13 cellular contexts compared by ENCODE assay signal in genomic region chr13:43411211-43411610, GRCh38.
"Had no signal": no experiment of that assay in that cellular context is flagged by ENCODE, and none has a peak within 500 bp of the region (broad histone marks: within the 10 kb centered on the region; RNA-seq: fewer than 3 reads in every experiment).

No MANE protein-coding gene starts in this region.

- H3K4me3 ChIP-seq: breast epithelium, esophagus squamous epithelium, left lung had no signal

- H3K27me3 ChIP-seq: breast epithelium, esophagus squamous epithelium, left lung had no signal

- ATAC-seq: left lung had no signal

- H3K9me3 ChIP-seq: breast epithelium, esophagus squamous epithelium, left lung had no signal

- H3K4me1 ChIP-seq: breast epithelium, esophagus squamous epithelium, left lung had no signal

- H3K27ac ChIP-seq: breast epithelium, esophagus squamous epithelium, left lung had no signal

- DNase-seq: activated CD4-positive, alpha-beta T cell treated with anti-CD3 and anti-CD28 coated beads, Interleukin-2, amount 50 U/mL, for 48 hours; activated gamma-delta T cell; cerebellar nuclear complex; effector CD8-positive, alpha-beta T cell; esophagus squamous epithelium; left lung; naive B cell; stimulated activated CD4-positive, alpha-beta T cell treated with anti-CD3 and anti-CD28 coated beads, Interleukin-12 subunit alpha, Interleukin-12 subunit beta, amount 100 ng/mL, for 4 hours; stimulated activated CD4-positive, alpha-beta T cell treated with anti-CD3 and anti-CD28 coated beads, Interleukin-1b, Interleukin-23, amount 100 ng/mL, for 48 hours; stimulated activated CD8-positive, alpha-beta memory T cell treated with anti-CD3 and anti-CD28 coated beads, Interleukin-4, amount 100 ng/mL, for 48 hours; stimulated activated naive CD4-positive, alpha-beta T cell; trophoblast cell had no signal

- H3K36me3 ChIP-seq: breast epithelium, esophagus squamous epithelium, left lung had no signal
